In the genomic region with DNA sequence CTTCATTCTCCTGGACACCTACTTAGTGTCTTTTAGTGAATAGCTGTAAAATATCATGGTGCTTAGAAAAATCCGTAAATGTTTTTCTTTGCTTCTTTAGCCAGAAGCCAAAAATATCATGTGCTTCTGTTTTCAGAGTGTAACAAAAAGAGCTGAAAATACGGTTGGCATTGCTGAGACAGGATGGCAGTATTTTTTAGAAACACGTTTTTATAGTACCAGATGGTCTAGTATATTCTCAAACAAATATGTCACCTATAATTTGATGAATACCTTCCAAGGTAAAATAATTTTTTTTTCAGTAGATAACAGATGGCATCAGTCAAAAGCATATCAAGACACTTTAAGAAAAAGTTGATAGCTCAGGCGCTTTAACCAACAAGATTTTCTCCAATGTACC, we compare ENCODE assay signal across 20 cellular contexts.
"Had no signal": no experiment of that assay in that cellular context is flagged by ENCODE, and none has a peak within 500 bp of the region (broad histone marks: within the 10 kb centered on the region; RNA-seq: fewer than 3 reads in every experiment).

No MANE protein-coding gene starts in this region.

- DNase-seq: effector CD4-positive, alpha-beta T cell; endodermal cell; erythroblast; foreskin keratinocyte; immature natural killer cell; kidney; left cardiac atrium; left ventricle myocardium inferior; lower lobe of right lung; natural killer cell; ovary; small intestine; stimulated activated CD4-positive, alpha-beta T cell treated with anti-CD3 and anti-CD28 coated beads, Interleukin-12 subunit alpha, Interleukin-12 subunit beta, amount 100 ng/mL, for 4 hours; stimulated activated naive CD4-positive, alpha-beta T cell; stomach; substantia nigra; trophoblast cell had no signal

- H3K27ac Mint-ChIP-seq: endodermal cell, immature natural killer cell, memory B cell, mesothelial cell of epicardium, natural killer cell had no signal

- H3K36me3 Mint-ChIP-seq: immature natural killer cell, memory B cell, natural killer cell had no signal

- H3K4me1 Mint-ChIP-seq: endodermal cell, immature natural killer cell, memory B cell, mesothelial cell of epicardium, natural killer cell, neural crest cell had no signal

- H3K9me3 Mint-ChIP-seq: endodermal cell had no signal

- H3K27me3 Mint-ChIP-seq: memory B cell had no signal

- ATAC-seq: foreskin keratinocyte, left cardiac atrium, lower lobe of right lung, natural killer cell had no signal

- H3K4me3 Mint-ChIP-seq: endodermal cell, immature natural killer cell, memory B cell, mesothelial cell of epicardium, natural killer cell, neural crest cell had no signal
